24 cellular contexts compared by ENCODE assay signal in genomic region chr6:42818878-42819277, GRCh38. TPM values are rescaled to one million over a fixed set of nuclear protein-coding genes. Genes with fewer than 3 reads are reported as not detected.
DNase-seq lines count a peak whose midpoint lies in the region; ATAC-seq and TF ChIP-seq lines count a peak whose summit lies in the region.
"Had no signal": no experiment of that assay in that cellular context is flagged by ENCODE, and none has a peak within 500 bp of the region (broad histone marks: within the 10 kb centered on the region; RNA-seq: fewer than 3 reads in every experiment).

No MANE protein-coding gene starts in this region.

- no peaks in the 10 kb centered on the region for H3K27me3 Mint-ChIP-seq in activated CD8-positive, alpha-beta T cell treated with anti-CD3 and anti-CD28 coated beads for 36 hours
- no peaks in the 10 kb centered on the region for H3K27me3 Mint-ChIP-seq in activated CD8-positive, alpha-beta T cell treated with anti-CD3 and anti-CD28 coated beads, Interleukin-2, amount 10 ng/mL, durations not matched to agents 7 days and 5 days (ENCODE audit: low read depth)
- no peaks in the 10 kb centered on the region for H3K27me3 Mint-ChIP-seq in T-cell
- no peaks in the 10 kb centered on the region for H3K27me3 Mint-ChIP-seq in stimulated activated naive CD8-positive, alpha-beta T cell treated with anti-CD3 and anti-CD28 coated beads, Interleukin-15, Interleukin-2, amounts not matched to agents 100 ng/mL and 50 ng/mL, for 24 hours

- peak overlapping the region; percentile 40; the same call in 1 of the 2 replicates for H3K4me3 ChIP-seq in iPS-20b (ENCODE audit: low read length)
- H3K4me3 ChIP-seq in osteoblast (ENCODE audit: insufficient read depth, low read length) = no peak overlapping the region
- no peak overlapping the region for H3K4me3 ChIP-seq in tibial nerve
- H3K4me3 ChIP-seq: pancreas, thyroid gland had no signal

- no peak for TF ChIP-seq POLR2A in tibial nerve (IDR thresholded peaks at IDR 0.05)

- H3K9ac ChIP-seq in iPS-20b (ENCODE audit: low read depth, low read length) = peak overlapping the region; percentile 57; the same call in 1 of the 2 replicates

- H3K27ac ChIP-seq in iPS-20b (ENCODE audit: low read length) (peak overlapping the region; percentile 61), osteoblast (ENCODE audit: low read depth, low read length) (no peak overlapping the region), tibial nerve (peak overlapping the region in 2 of 4 donors; percentile 78 to 80)

- no peak for DNase-seq in activated CD8-positive, alpha-beta T cell treated with anti-CD3 and anti-CD28 coated beads for 36 hours
- no peak for DNase-seq in activated CD8-positive, alpha-beta T cell treated with anti-CD3 and anti-CD28 coated beads, Interleukin-2, amount 10 ng/mL, durations not matched to agents 7 days and 5 days
- DNase-seq in T-cell (no peak), osteoblast (ENCODE audit: insufficient read length, low spot score, missing footprints) (no peak), tibial nerve (ENCODE audit: low spot score in 2 of 2) (no peak)
- DNase-seq: 8988T; activated CD4-positive, alpha-beta T cell treated with anti-CD3 and anti-CD28 coated beads for 1 hour; central memory CD4-positive, alpha-beta T cell; glutamatergic neuron; mesendoderm; NCI-H1436 treated with DMSO at 0.1 percent for 48 hours; pancreas; right cardiac atrium; SHP77 treated with DMSO at 0.1 percent for 48 hours; stimulated activated CD4-positive, alpha-beta T cell treated with anti-CD3 and anti-CD28 coated beads, Interleukin-4, amount 100 ng/mL, for 24 hours; stimulated activated naive CD4-positive, alpha-beta T cell treated with Interleukin-2 at 50 U/mL for 16 hours; SW 1271; thyroid gland had no signal

- peak; percentile 31 for ATAC-seq in activated CD8-positive, alpha-beta T cell treated with anti-CD3 and anti-CD28 coated beads for 36 hours
- no peak for ATAC-seq in activated CD8-positive, alpha-beta T cell treated with anti-CD3 and anti-CD28 coated beads, Interleukin-2, amount 10 ng/mL, durations not matched to agents 7 days and 5 days
- ATAC-seq in T-cell (replicated peaks in 1 of 4) = no peak
- ATAC-seq in GM21576 (IDR thresholded peaks at IDR 0.05; ENCODE audit: unreplicated experiment) = no peak
- ATAC-seq: Panc1 had no signal

- intact Hi-C loops in activated CD8-positive, alpha-beta T cell treated with anti-CD3 and anti-CD28 coated beads for 36 hours (cut with micrococcal nuclease) = no loop called here

- no peak for TF ChIP-seq EP300 in tibial nerve (IDR thresholded peaks at IDR 0.05)

- H3K27ac Mint-ChIP-seq in activated CD8-positive, alpha-beta T cell treated with anti-CD3 and anti-CD28 coated beads for 36 hours = no peak overlapping the region
- H3K27ac Mint-ChIP-seq in activated CD8-positive, alpha-beta T cell treated with anti-CD3 and anti-CD28 coated beads, Interleukin-2, amount 10 ng/mL, durations not matched to agents 7 days and 5 days = no peak overlapping the region
- H3K27ac Mint-ChIP-seq in T-cell = peak overlapping the region; percentile 63 to 75
- H3K27ac Mint-ChIP-seq in stimulated activated naive CD8-positive, alpha-beta T cell treated with anti-CD3 and anti-CD28 coated beads, Interleukin-15, Interleukin-2, amounts not matched to agents 100 ng/mL and 50 ng/mL, for 24 hours = peak overlapping the region; percentile 48

- H3K4me3 Mint-ChIP-seq in activated CD8-positive, alpha-beta T cell treated with anti-CD3 and anti-CD28 coated beads for 36 hours = no peak overlapping the region
- no peak overlapping the region for H3K4me3 Mint-ChIP-seq in activated CD8-positive, alpha-beta T cell treated with anti-CD3 and anti-CD28 coated beads, Interleukin-2, amount 10 ng/mL, durations not matched to agents 7 days and 5 days
- H3K4me3 Mint-ChIP-seq in T-cell = no peak overlapping the region
- H3K4me3 Mint-ChIP-seq in stimulated activated naive CD8-positive, alpha-beta T cell treated with anti-CD3 and anti-CD28 coated beads, Interleukin-15, Interleukin-2, amounts not matched to agents 100 ng/mL and 50 ng/mL, for 24 hours = no peak overlapping the region
- H3K4me3 Mint-ChIP-seq: nephron had no signal

- H3K4me1 ChIP-seq in iPS-20b (ENCODE audit: insufficient read depth, low read length) (peaks cover 30% of the 10 kb centered on the region), osteoblast (ENCODE audit: insufficient read depth, low read length) (peaks cover 11% of the 10 kb centered on the region), tibial nerve (peaks cover 0 to 42% (median 11%) of the 10 kb centered on the region in 4 donors)

- H3K36me3 ChIP-seq in iPS-20b (ENCODE audit: insufficient read depth, low read depth, low read length) (peaks cover 10% of the 10 kb centered on the region), osteoblast (ENCODE audit: insufficient read depth, low read length) (peaks cover 9% of the 10 kb centered on the region), tibial nerve (peaks cover 0 to 13% (median 4%) of the 10 kb centered on the region in 3 donors)

- H3K36me3 Mint-ChIP-seq in activated CD8-positive, alpha-beta T cell treated with anti-CD3 and anti-CD28 coated beads for 36 hours (ENCODE audit: low read depth) = no peaks in the 10 kb centered on the region
- peaks cover 5% of the 10 kb centered on the region for H3K36me3 Mint-ChIP-seq in activated CD8-positive, alpha-beta T cell treated with anti-CD3 and anti-CD28 coated beads, Interleukin-2, amount 10 ng/mL, durations not matched to agents 7 days and 5 days (ENCODE audit: low read depth)
- H3K36me3 Mint-ChIP-seq in T-cell = peaks cover 6% of the 10 kb centered on the region
- peaks cover 3% of the 10 kb centered on the region for H3K36me3 Mint-ChIP-seq in stimulated activated naive CD8-positive, alpha-beta T cell treated with anti-CD3 and anti-CD28 coated beads, Interleukin-15, Interleukin-2, amounts not matched to agents 100 ng/mL and 50 ng/mL, for 24 hours (ENCODE audit: low read depth)
- H3K36me3 Mint-ChIP-seq: activated naive CD4-positive, alpha-beta T cell treated with anti-CD3 and anti-CD28 coated beads, Interleukin-2, amount 50 U/mL, for 72 hours had no signal

- no peak overlapping the region for H3K4me2 ChIP-seq in osteoblast (ENCODE audit: insufficient read depth, low read length)

- H3K27me3 ChIP-seq in iPS-20b (ENCODE audit: insufficient read depth, low read length) (no peaks in the 10 kb centered on the region), osteoblast (ENCODE audit: insufficient read depth, low read length) (no peaks in the 10 kb centered on the region), tibial nerve (no peaks in the 10 kb centered on the region)
- H3K27me3 ChIP-seq: pancreas, thyroid gland had no signal

- WGBS in tibial nerve, 2 donors = 66% methylated on average over 3 of the region's 3 CpGs

- no peaks in the 10 kb centered on the region for H3K79me2 ChIP-seq in osteoblast (ENCODE audit: insufficient read depth, low read length)

- H3K9me3 ChIP-seq in iPS-20b (ENCODE audit: insufficient read depth, low read depth, low read length) (no peaks in the 10 kb centered on the region), osteoblast (ENCODE audit: low read depth, low read length) (no peaks in the 10 kb centered on the region), tibial nerve (no peaks in the 10 kb centered on the region)
- H3K9me3 ChIP-seq: pancreas, thyroid gland had no signal

- no peaks in the 10 kb centered on the region for H3K9me3 Mint-ChIP-seq in activated CD8-positive, alpha-beta T cell treated with anti-CD3 and anti-CD28 coated beads for 36 hours
- no peaks in the 10 kb centered on the region for H3K9me3 Mint-ChIP-seq in activated CD8-positive, alpha-beta T cell treated with anti-CD3 and anti-CD28 coated beads, Interleukin-2, amount 10 ng/mL, durations not matched to agents 7 days and 5 days (ENCODE audit: insufficient read depth)
- H3K9me3 Mint-ChIP-seq in T-cell = no peaks in the 10 kb centered on the region
- no peaks in the 10 kb centered on the region for H3K9me3 Mint-ChIP-seq in stimulated activated naive CD8-positive, alpha-beta T cell treated with anti-CD3 and anti-CD28 coated beads, Interleukin-15, Interleukin-2, amounts not matched to agents 100 ng/mL and 50 ng/mL, for 24 hours
- H3K9me3 Mint-ChIP-seq: activated naive CD4-positive, alpha-beta T cell treated with anti-CD3 and anti-CD28 coated beads, Interleukin-2, amount 50 U/mL, for 72 hours; nephron had no signal

- H4K20me1 ChIP-seq in osteoblast (ENCODE audit: insufficient read depth, low read length) = no peaks in the 10 kb centered on the region

- POLR2A ChIA-PET in activated CD8-positive, alpha-beta T cell treated with anti-CD3 and anti-CD28 coated beads for 36 hours (lab: Charles Lee) = interaction anchor here (0.9 to 2.4 kb wide), 6 partner anchors 10 to 36 kb away, joined by 3 to 6 read pairs (median 4); no protein-coding TSS in a partner anchor
- POLR2A ChIA-PET in activated CD8-positive, alpha-beta T cell treated with anti-CD3 and anti-CD28 coated beads, Interleukin-2, amount 10 ng/mL, durations not matched to agents 7 days and 5 days (lab: Charles Lee) = no interaction called here
- POLR2A ChIA-PET in T-cell (lab: Charles Lee) = interaction anchor here (0.7 to 1.4 kb wide), 3 partner anchors 28 to 73 kb away, joined by 3 to 11 read pairs (median 11); partner anchors contain the start of gene TBCC (in 1 of the 2)

- peaks cover 26% of the 10 kb centered on the region for H3K4me1 Mint-ChIP-seq in activated CD8-positive, alpha-beta T cell treated with anti-CD3 and anti-CD28 coated beads for 36 hours (ENCODE audit: low read depth)
- H3K4me1 Mint-ChIP-seq in activated CD8-positive, alpha-beta T cell treated with anti-CD3 and anti-CD28 coated beads, Interleukin-2, amount 10 ng/mL, durations not matched to agents 7 days and 5 days (ENCODE audit: low read depth) = peaks cover 7% of the 10 kb centered on the region
- peaks cover 31 to 38% (median 35%) of the 10 kb centered on the region in 3 donors for H3K4me1 Mint-ChIP-seq in T-cell
- H3K4me1 Mint-ChIP-seq in stimulated activated naive CD8-positive, alpha-beta T cell treated with anti-CD3 and anti-CD28 coated beads, Interleukin-15, Interleukin-2, amounts not matched to agents 100 ng/mL and 50 ng/mL, for 24 hours (ENCODE audit: low read depth) = peaks cover 40% of the 10 kb centered on the region

- TF ChIP-seq CTCF in activated CD8-positive, alpha-beta T cell treated with anti-CD3 and anti-CD28 coated beads for 36 hours (IDR thresholded peaks at IDR 0.05) = no peak
- no peak for TF ChIP-seq CTCF in osteoblast (IDR thresholded peaks at IDR 0.05; ENCODE audit: extremely low read depth, low read depth, low read length)
- no peak for TF ChIP-seq CTCF in tibial nerve (IDR thresholded peaks at IDR 0.05)

- no peak overlapping the region for H2AFZ ChIP-seq in osteoblast (ENCODE audit: low read length)

- CTCF ChIA-PET in activated CD8-positive, alpha-beta T cell treated with anti-CD3 and anti-CD28 coated beads for 36 hours (lab: Charles Lee) = interaction anchor here (1.5 to 1.9 kb wide), 3 partner anchors 10 to 93 kb away, joined by 4 to 6 read pairs (median 5); no protein-coding TSS in a partner anchor
- CTCF ChIA-PET in activated CD8-positive, alpha-beta T cell treated with anti-CD3 and anti-CD28 coated beads, Interleukin-2, amount 10 ng/mL, durations not matched to agents 7 days and 5 days (lab: Charles Lee) = interaction anchor here (0.9 kb wide), 1 partner anchor 157 kb away, joined by 3 read pairs; no protein-coding TSS in a partner anchor
- CTCF ChIA-PET in T-cell (lab: Charles Lee) = no interaction called here

RNA-seq across cellular contexts. Expression of gene BICRAL, which starts 37.0 kb away (rescaled TPM):
- 1 to 10 TPM; 9.7 to 9.8 TPM for total RNA-seq in activated CD8-positive, alpha-beta T cell treated with anti-CD3 and anti-CD28 coated beads for 36 hours
- 10 to 100 TPM; 18.0 to 18.8 TPM for total RNA-seq in activated CD8-positive, alpha-beta T cell treated with anti-CD3 and anti-CD28 coated beads, Interleukin-2, amount 10 ng/mL, durations not matched to agents 7 days and 5 days
- total RNA-seq in T-cell (10 to 100 TPM; 33.1 to 39.5 (median 33.6) TPM), osteoblast (9.4 TPM in 2 replicates), tibial nerve (10 to 100 TPM; 17.1 to 25.1 (median 23.2) TPM)

Comparison
In these comparisons a context has a peak if more than half of its experiments do, and no peak if none do; other contexts are left out.
1. H3K27ac Mint-ChIP-seq: peak in T-cell (2 of 2) and stimulated activated naive CD8-positive, alpha-beta T cell treated with anti-CD3 and anti-CD28 coated beads, Interleukin-15, Interleukin-2, amounts not matched to agents 100 ng/mL and 50 ng/mL, for 24 hours (single experiment); none in activated CD8-positive, alpha-beta T cell treated with anti-CD3 and anti-CD28 coated beads for 36 hours (single experiment) and activated CD8-positive, alpha-beta T cell treated with anti-CD3 and anti-CD28 coated beads, Interleukin-2, amount 10 ng/mL, durations not matched to agents 7 days and 5 days (single experiment).
2. CTCF ChIA-PET loops: an anchor here in activated CD8-positive, alpha-beta T cell treated with anti-CD3 and anti-CD28 coated beads for 36 hours (1.5 to 1.9 kb wide) and activated CD8-positive, alpha-beta T cell treated with anti-CD3 and anti-CD28 coated beads, Interleukin-2, amount 10 ng/mL, durations not matched to agents 7 days and 5 days (0.9 kb wide); none called in T-cell.